In genomic region chr12:90816353-90817089, GRCh38 we compare ENCODE assay signal across 19 cellular contexts.
A peak's percentile ranks its signal among the peaks of the same experiment; 100 is the strongest.
DNase-seq lines count a peak whose midpoint lies in the region; ATAC-seq and TF ChIP-seq lines count a peak whose summit lies in the region.
"Had no signal": no experiment of that assay in that cellular context is flagged by ENCODE, and none has a peak within 500 bp of the region (broad histone marks: within the 10 kb centered on the region; RNA-seq: fewer than 3 reads in every experiment).

No MANE protein-coding gene starts in this region.

- H3K27me3 ChIP-seq in tibial nerve = no peaks in the 10 kb centered on the region

- no peak for TF ChIP-seq CTCF in fibroblast of villous mesenchyme (IDR thresholded peaks at IDR 0.05; ENCODE audit: insufficient read depth, low read depth, low read length)
- TF ChIP-seq CTCF in tibial nerve (IDR thresholded peaks at IDR 0.05) = no peak

- no peak for TF ChIP-seq POLR2A in tibial nerve (IDR thresholded peaks at IDR 0.05)

- peak; percentile 6 for DNase-seq in A172 (ENCODE audit: low spot score)
- peak; percentile 23 for DNase-seq in HS-5 (ENCODE audit: low read depth)
- DNase-seq in amniotic epithelial cell (ENCODE audit: low read depth) = peak; percentile 3
- DNase-seq in fibroblast of villous mesenchyme (ENCODE audit: low read depth) = peak; percentile 6
- DNase-seq in NCI-H1092 (lab: John Stamatoyannopoulos, UW) = no peak
- DNase-seq in HuH-7 (ENCODE audit: low spot score) = no peak
- no peak for DNase-seq in tibial nerve (ENCODE audit: low spot score in 2 of 2)
- DNase-seq: activated CD4-positive, alpha-beta T cell treated with anti-CD3 and anti-CD28 coated beads, Interleukin-2, amount 50 U/mL, for 48 hours; activated T-cell treated with anti-CD3 and anti-CD28 coated beads, Interleukin-2, amount 50 U/mL, for 48 hours; CD4-positive, alpha-beta memory T cell; GF-D8; hippocampal formation; Kasumi-1; left cardiac atrium; NCI-H187 treated with DMSO at 0.1 percent for 48 hours; NCI-H526 treated with DMSO at 0.1 percent for 48 hours had no signal

- no peak for TF ChIP-seq EP300 in tibial nerve (IDR thresholded peaks at IDR 0.05)

- no peaks in the 10 kb centered on the region for H3K4me1 ChIP-seq in tibial nerve

- no peak overlapping the region for H3K27ac ChIP-seq in tibial nerve

- no peaks in the 10 kb centered on the region for H3K9me3 ChIP-seq in tibial nerve

- WGBS in tibial nerve, 2 donors = 54 to 62% methylated on average over 3 of the region's 3 CpGs

- H3K4me3 ChIP-seq in fibroblast of villous mesenchyme (ENCODE audit: low read depth, low read length) = no peak overlapping the region
- H3K4me3 ChIP-seq in tibial nerve = no peak overlapping the region
- H3K4me3 ChIP-seq: smooth muscle cell had no signal

- no peaks in the 10 kb centered on the region for H3K36me3 ChIP-seq in tibial nerve

- no peak for ATAC-seq in HG03571 (IDR thresholded peaks at IDR 0.05; ENCODE audit: unreplicated experiment)
- ATAC-seq: left cardiac atrium; stimulated activated memory B cell treated with anti-CD40 and anti-IgM and Interleukin-4, amounts not matched to agents 10 μg/mL and 1 μg/mL and 100 μg/mL, for 72 hours had no signal

Comparison
In these comparisons a context has a peak if more than half of its experiments do, and no peak if none do; other contexts are left out.
1. DNase-seq: peak in A172 (single experiment), HS-5 (single experiment), amniotic epithelial cell (single experiment) and fibroblast of villous mesenchyme (single experiment); none in NCI-H1092 (single experiment), HuH-7 (single experiment) and tibial nerve (0 of 2).